Comparison of ENCODE assay signal across 12 cellular contexts in the genomic region with DNA sequence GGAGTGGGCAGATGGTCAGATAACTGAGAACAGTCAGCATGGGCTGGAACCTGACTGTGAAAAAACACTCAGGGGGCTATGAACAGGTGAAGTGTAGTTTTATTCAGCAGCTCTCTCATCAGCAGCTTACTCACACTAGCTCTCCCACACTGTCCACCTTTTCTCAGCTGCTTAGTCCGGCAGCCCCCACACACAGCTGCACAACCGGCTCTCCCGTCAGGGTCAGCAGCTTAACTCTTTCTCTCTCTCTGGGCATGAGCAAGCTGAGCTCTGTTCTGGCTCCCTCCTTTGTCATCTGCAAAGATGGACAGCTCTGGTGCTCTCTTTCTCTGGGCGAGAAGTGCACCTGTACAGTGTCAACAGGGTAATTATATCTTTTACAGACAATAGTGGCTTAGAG.
"Had no signal": no experiment of that assay in that cellular context is flagged by ENCODE, and none has a peak within 500 bp of the region (broad histone marks: within the 10 kb centered on the region; RNA-seq: fewer than 3 reads in every experiment).

No MANE protein-coding gene starts in this region.

- H3K27ac ChIP-seq: adrenal gland, coronary artery, heart right ventricle, thyroid gland had no signal

- DNase-seq: activated CD4-positive, alpha-beta T cell treated with anti-CD3 and anti-CD28 coated beads for 4 hours; activated CD8-positive, alpha-beta memory T cell treated with anti-CD3 and anti-CD28 coated beads for 24 hours; activated naive CD4-positive, alpha-beta T cell treated with anti-CD3 and anti-CD28 coated beads, Interleukin-2, amount 50 U/mL, for 16 hours; adrenal gland; caudate nucleus; effector CD4-positive, alpha-beta T cell; heart right ventricle; kidney; retina; stimulated activated CD4-positive, alpha-beta T cell treated with anti-CD3 and anti-CD28 coated beads, Interleukin-4, amount 100 ng/mL, for 4 hours; thyroid gland had no signal

- H3K9me3 ChIP-seq: adrenal gland, heart right ventricle, thyroid gland had no signal

- H3K27me3 ChIP-seq: adrenal gland, heart right ventricle, thyroid gland had no signal

- H3K4me3 ChIP-seq: adrenal gland, coronary artery, heart right ventricle, thyroid gland had no signal

- H3K4me1 ChIP-seq: adrenal gland, thyroid gland had no signal
